In the genomic region with DNA sequence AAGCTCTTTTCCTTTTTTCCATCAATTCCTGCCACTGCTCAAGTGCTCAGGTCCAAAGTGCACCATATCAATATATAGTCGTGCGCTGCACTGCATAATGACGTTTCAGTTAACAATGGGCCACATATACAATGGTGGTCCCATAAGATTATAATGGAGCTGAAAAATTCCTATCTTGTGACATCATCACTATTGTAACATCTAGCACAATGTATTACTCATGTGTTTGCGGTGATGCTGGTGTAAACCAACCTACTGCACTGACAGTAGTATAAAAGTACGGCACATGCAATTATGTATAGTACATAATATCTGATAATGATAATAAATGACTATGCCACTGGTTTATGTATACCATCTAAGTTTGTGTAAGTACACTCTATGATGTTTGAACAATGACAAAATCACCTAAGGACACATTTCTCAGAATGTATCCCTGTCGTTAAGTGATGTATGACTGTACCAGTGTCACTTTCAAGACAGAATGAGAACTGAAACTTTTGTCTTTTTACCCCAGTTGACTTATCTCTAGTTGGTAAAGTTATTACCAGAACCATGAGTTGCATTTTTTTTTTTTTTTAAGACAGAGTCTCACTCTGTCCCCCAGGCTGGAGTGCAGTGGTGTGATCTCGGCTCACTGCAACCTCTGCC, we compare ENCODE assay signal across 11 cellular contexts. TPM values are rescaled to one million over a fixed set of nuclear protein-coding genes. Genes with fewer than 3 reads are reported as not detected.
A peak's percentile ranks its signal among the peaks of the same experiment; 100 is the strongest.
DNase-seq lines count a peak whose midpoint lies in the region; ATAC-seq lines count a peak whose summit lies in the region.
"Had no signal": no experiment of that assay in that cellular context is flagged by ENCODE, and none has a peak within 500 bp of the region (broad histone marks: within the 10 kb centered on the region; RNA-seq: fewer than 3 reads in every experiment).

No MANE protein-coding gene starts in this region.

- H3K36me3 Mint-ChIP-seq in activated T-cell treated with anti-CD3 and anti-CD28 coated beads, Interleukin-2, amount 50 U/mL, for 4 hours (ENCODE audit: insufficient read depth) = no peaks in the 10 kb centered on the region
- H3K36me3 Mint-ChIP-seq in stimulated activated memory B cell treated with anti-CD40 and anti-IgM and Interleukin-4, amounts not matched to agents 10 μg/mL and 1 μg/mL and 100 μg/mL, for 72 hours = no peaks in the 10 kb centered on the region

- peak; percentile 91 to 94 for ATAC-seq in activated T-cell treated with anti-CD3 and anti-CD28 coated beads, Interleukin-2, amount 50 U/mL, for 4 hours
- ATAC-seq in HG02588 (IDR thresholded peaks at IDR 0.05; ENCODE audit: unreplicated experiment) = peak; percentile 78
- peak; percentile 77 for ATAC-seq in stimulated activated memory B cell treated with anti-CD40 and anti-IgM and Interleukin-4, amounts not matched to agents 10 μg/mL and 1 μg/mL and 100 μg/mL, for 72 hours

- H3K27ac Mint-ChIP-seq in stimulated activated memory B cell treated with anti-CD40 and anti-IgM and Interleukin-4, amounts not matched to agents 10 μg/mL and 1 μg/mL and 100 μg/mL, for 72 hours = no peak overlapping the region
- H3K27ac Mint-ChIP-seq: nephron had no signal

- H3K4me3 Mint-ChIP-seq in activated T-cell treated with anti-CD3 and anti-CD28 coated beads, Interleukin-2, amount 50 U/mL, for 4 hours = no peak overlapping the region
- H3K4me3 Mint-ChIP-seq in stimulated activated memory B cell treated with anti-CD40 and anti-IgM and Interleukin-4, amounts not matched to agents 10 μg/mL and 1 μg/mL and 100 μg/mL, for 72 hours = no peak overlapping the region
- H3K4me3 Mint-ChIP-seq: nephron had no signal

- peaks cover 24% of the 10 kb centered on the region for H3K27me3 Mint-ChIP-seq in activated T-cell treated with anti-CD3 and anti-CD28 coated beads, Interleukin-2, amount 50 U/mL, for 4 hours (ENCODE audit: low read depth)
- H3K27me3 Mint-ChIP-seq in stimulated activated memory B cell treated with anti-CD40 and anti-IgM and Interleukin-4, amounts not matched to agents 10 μg/mL and 1 μg/mL and 100 μg/mL, for 72 hours = peaks cover 19% of the 10 kb centered on the region

- no peak for DNase-seq in activated T-cell treated with anti-CD3 and anti-CD28 coated beads, Interleukin-2, amount 50 U/mL, for 4 hours
- DNase-seq in activated T-cell treated with anti-CD3 and anti-CD28 coated beads for 4 hours (no peak), LHCN-M2 (ENCODE audit: low read depth) (peak; percentile 11), 8988T (no peak), activated gamma-delta T cell (lab: John Stamatoyannopoulos, UW) (no peak)
- DNase-seq in activated CD4-positive, alpha-beta T cell treated with anti-CD3 and anti-CD28 coated beads for 48 hours = no peak
- DNase-seq: activated effector memory CD4-positive, alpha-beta T cell treated with anti-CD3 and anti-CD28 coated beads, Interleukin-2, amount 50 U/mL, for 16 hours; NCI-H1105 treated with DMSO at 0.1 percent for 48 hours had no signal

- no peaks in the 10 kb centered on the region for H3K4me1 Mint-ChIP-seq in activated T-cell treated with anti-CD3 and anti-CD28 coated beads, Interleukin-2, amount 50 U/mL, for 4 hours (ENCODE audit: low read depth)
- no peaks in the 10 kb centered on the region for H3K4me1 Mint-ChIP-seq in stimulated activated memory B cell treated with anti-CD40 and anti-IgM and Interleukin-4, amounts not matched to agents 10 μg/mL and 1 μg/mL and 100 μg/mL, for 72 hours
- H3K4me1 Mint-ChIP-seq: nephron had no signal

- no peaks in the 10 kb centered on the region for H3K9me3 Mint-ChIP-seq in activated T-cell treated with anti-CD3 and anti-CD28 coated beads, Interleukin-2, amount 50 U/mL, for 4 hours
- H3K9me3 Mint-ChIP-seq in stimulated activated memory B cell treated with anti-CD40 and anti-IgM and Interleukin-4, amounts not matched to agents 10 μg/mL and 1 μg/mL and 100 μg/mL, for 72 hours = no peaks in the 10 kb centered on the region
- H3K9me3 Mint-ChIP-seq: nephron had no signal

RNA-seq across cellular contexts. Expression of a gene that starts 53.7 kb away (rescaled TPM):
- total RNA-seq in activated T-cell treated with anti-CD3 and anti-CD28 coated beads, Interleukin-2, amount 50 U/mL, for 4 hours = not detected
- total RNA-seq in LHCN-M2 (2014; rRNA removed) = 0.06 TPM in 1 of 2 replicates, not detected in the other
- not detected for polyA plus RNA-seq in LHCN-M2 (2012)
